In the genomic region with DNA sequence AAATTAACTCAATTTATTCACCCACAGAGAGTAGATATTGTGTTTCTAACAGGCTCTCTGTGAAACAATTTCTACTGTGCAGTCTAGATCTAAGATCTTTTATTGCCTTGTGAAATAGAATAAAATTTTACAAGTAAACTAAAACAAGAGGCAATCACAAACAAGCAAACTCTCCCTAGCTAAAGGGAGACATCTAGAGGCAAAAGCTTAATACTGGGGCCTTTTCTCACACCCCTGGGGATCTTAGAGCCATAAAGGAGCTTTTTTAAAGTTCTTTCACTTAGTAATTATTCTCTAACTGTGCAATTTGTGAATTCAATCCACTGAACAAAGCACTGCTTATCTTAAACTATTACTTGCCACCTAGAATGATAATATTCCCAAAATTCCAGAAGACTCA, we compare ENCODE assay signal across 1 cellular context.
TF ChIP-seq lines count a peak whose summit lies in the region.

No MANE protein-coding gene starts in this region.

TF ChIP-seq in H1, 55 proteins besides CTCF, POLR2A, EP300 and RAD21:
- no peak for TF ChIP-seq JUND (IDR thresholded peaks at IDR 0.05; ENCODE audit: low read length)
- TF ChIP-seq GABPA (IDR thresholded peaks at IDR 0.05; ENCODE audit: borderline replicate concordance, insufficient read depth, low read length): no peak
- no peak for TF ChIP-seq BRCA1 (IDR thresholded peaks at IDR 0.05; ENCODE audit: low read depth, low read length)
- no peak for TF ChIP-seq JUN (IDR thresholded peaks at IDR 0.05; ENCODE audit: low read depth, low read length)
- no peak for TF ChIP-seq RXRA (IDR thresholded peaks at IDR 0.05; ENCODE audit: insufficient read depth, low read depth, low read length)
- TF ChIP-seq EZH2 (IDR thresholded peaks at IDR 0.05; ENCODE audit: low read depth, low read length, severe bottlenecking): no peak
- TF ChIP-seq TAF7 (optimal IDR thresholded peaks at IDR 0.05; ENCODE audit: borderline replicate concordance, low read depth, low read length): no peak
- TF ChIP-seq RNF2 (IDR thresholded peaks at IDR 0.05; ENCODE audit: borderline replicate concordance, low read depth, low read length, missing control alignments, poor library complexity, severe bottlenecking): no peak
- TF ChIP-seq, protein P1, sequence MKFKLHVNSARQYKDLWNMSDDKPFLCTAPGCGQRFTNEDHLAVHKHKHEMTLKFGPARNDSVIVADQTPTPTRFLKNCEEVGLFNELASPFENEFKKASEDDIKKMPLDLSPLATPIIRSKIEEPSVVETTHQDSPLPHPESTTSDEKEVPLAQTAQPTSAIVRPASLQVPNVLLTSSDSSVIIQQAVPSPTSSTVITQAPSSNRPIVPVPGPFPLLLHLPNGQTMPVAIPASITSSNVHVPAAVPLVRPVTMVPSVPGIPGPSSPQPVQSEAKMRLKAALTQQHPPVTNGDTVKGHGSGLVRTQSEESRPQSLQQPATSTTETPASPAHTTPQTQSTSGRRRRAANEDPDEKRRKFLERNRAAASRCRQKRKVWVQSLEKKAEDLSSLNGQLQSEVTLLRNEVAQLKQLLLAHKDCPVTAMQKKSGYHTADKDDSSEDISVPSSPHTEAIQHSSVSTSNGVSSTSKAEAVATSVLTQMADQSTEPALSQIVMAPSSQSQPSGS (IDR thresholded peaks at IDR 0.05; ENCODE audit: low read length): no peak
- no peak for TF ChIP-seq CREB1 (IDR thresholded peaks at IDR 0.05)
- no peak for TF ChIP-seq SP1 (IDR thresholded peaks at IDR 0.05; ENCODE audit: low read depth, low read length)
- TF ChIP-seq BCL11A (IDR thresholded peaks at IDR 0.05; ENCODE audit: low read depth in 2 of 2, low read length in 2 of 2): no peak
- no peak for TF ChIP-seq KDM1A (IDR thresholded peaks at IDR 0.05; ENCODE audit: borderline replicate concordance, low read length)
- no peak for TF ChIP-seq CHD7 (IDR thresholded peaks at IDR 0.05; ENCODE audit: insufficient replicate concordance, low read length)
- no peak for TF ChIP-seq BACH1 (IDR thresholded peaks at IDR 0.05; ENCODE audit: low read length)
- TF ChIP-seq TBP (IDR thresholded peaks at IDR 0.05; ENCODE audit: low read depth, low read length): no peak
- no peak for TF ChIP-seq POLR2AphosphoS5 (IDR thresholded peaks at IDR 0.05; ENCODE audit: low read depth, low read length)
- TF ChIP-seq HDAC6 (IDR thresholded peaks at IDR 0.05; ENCODE audit: low read depth, low read length): no peak
- no peak for TF ChIP-seq SIX5 (IDR thresholded peaks at IDR 0.05; ENCODE audit: low read depth, low read length)
